In genomic region chrX:71085900-71086299, GRCh38 we compare ENCODE assay signal across 38 cellular contexts. TPM values are rescaled to one million over a fixed set of nuclear protein-coding genes. Genes with fewer than 3 reads are reported as not detected.
"Had no signal": no experiment of that assay in that cellular context is flagged by ENCODE, and none has a peak within 500 bp of the region (broad histone marks: within the 10 kb centered on the region; RNA-seq: fewer than 3 reads in every experiment).

No MANE protein-coding gene starts in this region.

- H3K36me3 ChIP-seq: adrenal gland, ascending aorta, cardiac muscle cell had no signal

- H3K4me3 ChIP-seq: adrenal gland, ascending aorta, cardiac muscle cell had no signal

- H3K9me3 Mint-ChIP-seq: activated B cell treated with CpG ODN at 0.5 μM for 24 hours; activated CD4-positive, alpha-beta memory T cell treated with anti-CD3 and anti-CD28 coated beads for 36 hours; activated CD4-positive, alpha-beta T cell treated with anti-CD3 and anti-CD28 coated beads, Interleukin-2, amount 10 ng/mL, durations not matched to agents 24 days and 14 days; activated CD8-positive, alpha-beta T cell treated with anti-CD3 and anti-CD28 coated beads for 36 hours; activated naive CD4-positive, alpha-beta T cell treated with anti-CD3 and anti-CD28 coated beads for 36 hours; activated naive CD4-positive, alpha-beta T cell treated with anti-CD3 and anti-CD28 coated beads, Interleukin-2, amount 50 U/mL, for 72 hours; activated naive CD8-positive, alpha-beta T cell treated with anti-CD3 and anti-CD28 coated beads for 36 hours; activated T-cell treated with anti-CD3 and anti-CD28 coated beads, Interleukin-2, amount 50 U/mL, for 4 hours; activated T-cell treated with anti-CD3 and anti-CD28 coated beads, Interleukin-2, amount 50 U/mL, for 72 hours; activated T-helper 1 cell treated with anti-CD3 and anti-CD28 coated beads, Interleukin-12 subunit alpha, Interleukin-12 subunit beta, Interleukin-2, Interleukin-4 antibody, amounts not matched to agents 30 ng/mL and 10 ng/mL and 1 ng/mL, durations not matched to agents 14 hours and 24 hours and 36 hours; activated T-helper 17 cell treated with anti-CD3 and anti-CD28 coated beads, Interleukin-2, amount 50 U/mL, for 72 hours; central memory CD8-positive, alpha-beta T cell; T-helper 1 cell treated with Interleukin-12 subunit alpha and Interleukin-12 subunit beta and Interleukin-4 antibody, amounts not matched to agents 30 μg/mL and 1 μg/mL, for 36 hours; T-helper 2 cell treated with Interferon-gamma antibody and Interleukin-4, amounts not matched to agents 5 μg/mL and 100 μg/mL, for 36 hours had no signal

- DNase-seq: activated B cell treated with CpG ODN at 0.5 μM for 24 hours; activated CD4-positive, alpha-beta memory T cell treated with anti-CD3 and anti-CD28 coated beads for 36 hours; activated CD4-positive, alpha-beta T cell treated with anti-CD3 and anti-CD28 coated beads for 4 hours; activated CD4-positive, alpha-beta T cell treated with anti-CD3 and anti-CD28 coated beads, Interleukin-2, amount 10 ng/mL, durations not matched to agents 24 days and 14 days; activated CD4-positive, alpha-beta T cell treated with anti-CD3 and anti-CD28 coated beads, Interleukin-2, amount 50 U/mL, for 1 hour; activated CD4-positive, alpha-beta T cell treated with anti-CD3 and anti-CD28 coated beads, Interleukin-2, amount 50 U/mL, for 4 hours; activated CD4-positive, CD25-positive, alpha-beta regulatory T cell treated with anti-CD3 and anti-CD28 coated beads, Interleukin-2, amount 50 U/mL, for 72 hours; activated CD8-positive, alpha-beta memory T cell treated with anti-CD3 and anti-CD28 coated beads, Interleukin-2, amount 50 U/mL, for 4 hours; activated CD8-positive, alpha-beta T cell treated with anti-CD3 and anti-CD28 coated beads for 36 hours; activated effector memory CD4-positive, alpha-beta T cell treated with anti-CD3 and anti-CD28 coated beads, Interleukin-2, amount 50 U/mL, for 16 hours; activated gamma-delta T cell treated with Interleukin-2 at 50 U/mL for 16 hours; activated naive CD4-positive, alpha-beta T cell; activated naive CD4-positive, alpha-beta T cell treated with anti-CD3 and anti-CD28 coated beads for 36 hours; activated naive CD4-positive, alpha-beta T cell treated with anti-CD3 and anti-CD28 coated beads, Interleukin-2, amount 50 U/mL, for 16 hours; activated naive CD8-positive, alpha-beta T cell treated with anti-CD3 and anti-CD28 coated beads for 36 hours; activated T-cell treated with anti-CD3 and anti-CD28 coated beads for 4 hours; activated T-cell treated with anti-CD3 and anti-CD28 coated beads, Interleukin-2, amount 50 U/mL, for 1 hour; activated T-cell treated with anti-CD3 and anti-CD28 coated beads, Interleukin-2, amount 50 U/mL, for 4 hours; activated T-cell treated with anti-CD3 and anti-CD28 coated beads, Interleukin-2, amount 50 U/mL, for 72 hours; amygdala; anterior cingulate cortex; caudate nucleus; cerebellar nuclear complex; T-helper 1 cell; T-helper 2 cell; T-helper 9 cell had no signal

- H3K36me3 Mint-ChIP-seq: activated CD4-positive, alpha-beta memory T cell treated with anti-CD3 and anti-CD28 coated beads for 36 hours; activated naive CD4-positive, alpha-beta T cell treated with anti-CD3 and anti-CD28 coated beads, Interleukin-2, amount 50 U/mL, for 72 hours; activated naive CD8-positive, alpha-beta T cell treated with anti-CD3 and anti-CD28 coated beads for 36 hours; brain had no signal

- H3K27me3 Mint-ChIP-seq: activated B cell treated with CpG ODN at 0.5 μM for 24 hours; activated CD4-positive, alpha-beta memory T cell treated with anti-CD3 and anti-CD28 coated beads for 36 hours; activated CD4-positive, alpha-beta T cell treated with anti-CD3 and anti-CD28 coated beads, Interleukin-2, amount 10 ng/mL, durations not matched to agents 24 days and 14 days; activated CD8-positive, alpha-beta T cell treated with anti-CD3 and anti-CD28 coated beads for 36 hours; activated naive CD8-positive, alpha-beta T cell treated with anti-CD3 and anti-CD28 coated beads for 36 hours; activated T-helper 17 cell treated with anti-CD3 and anti-CD28 coated beads, Interleukin-2, amount 50 U/mL, for 72 hours; central memory CD8-positive, alpha-beta T cell had no signal

- H3K27ac Mint-ChIP-seq: activated B cell treated with CpG ODN at 0.5 μM for 24 hours; activated CD4-positive, alpha-beta memory T cell treated with anti-CD3 and anti-CD28 coated beads for 36 hours; activated CD4-positive, alpha-beta T cell treated with anti-CD3 and anti-CD28 coated beads, Interleukin-2, amount 10 ng/mL, durations not matched to agents 24 days and 14 days; activated CD8-positive, alpha-beta T cell treated with anti-CD3 and anti-CD28 coated beads for 36 hours; activated naive CD4-positive, alpha-beta T cell treated with anti-CD3 and anti-CD28 coated beads for 36 hours; activated naive CD4-positive, alpha-beta T cell treated with anti-CD3 and anti-CD28 coated beads, Interleukin-2, amount 50 U/mL, for 72 hours; activated naive CD8-positive, alpha-beta T cell treated with anti-CD3 and anti-CD28 coated beads for 36 hours; activated T-cell treated with anti-CD3 and anti-CD28 coated beads, Interleukin-2, amount 50 U/mL, for 72 hours; activated T-helper 1 cell treated with anti-CD3 and anti-CD28 coated beads, Interleukin-12 subunit alpha, Interleukin-12 subunit beta, Interleukin-2, Interleukin-4 antibody, amounts not matched to agents 30 ng/mL and 10 ng/mL and 1 ng/mL, durations not matched to agents 14 hours and 24 hours and 36 hours; activated T-helper 17 cell treated with anti-CD3 and anti-CD28 coated beads, Interleukin-2, amount 50 U/mL, for 72 hours; brain; T-helper 1 cell treated with Interleukin-12 subunit alpha and Interleukin-12 subunit beta and Interleukin-4 antibody, amounts not matched to agents 30 μg/mL and 1 μg/mL, for 36 hours; T-helper 2 cell treated with Interferon-gamma antibody and Interleukin-4, amounts not matched to agents 5 μg/mL and 100 μg/mL, for 36 hours had no signal

- H3K4me3 Mint-ChIP-seq: activated B cell treated with CpG ODN at 0.5 μM for 24 hours; activated CD4-positive, alpha-beta memory T cell treated with anti-CD3 and anti-CD28 coated beads for 36 hours; activated CD4-positive, alpha-beta T cell treated with anti-CD3 and anti-CD28 coated beads, Interleukin-2, amount 10 ng/mL, durations not matched to agents 24 days and 14 days; activated CD8-positive, alpha-beta T cell treated with anti-CD3 and anti-CD28 coated beads for 36 hours; activated naive CD4-positive, alpha-beta T cell treated with anti-CD3 and anti-CD28 coated beads for 36 hours; activated naive CD8-positive, alpha-beta T cell treated with anti-CD3 and anti-CD28 coated beads for 36 hours; activated T-cell treated with anti-CD3 and anti-CD28 coated beads, Interleukin-2, amount 50 U/mL, for 4 hours; activated T-cell treated with anti-CD3 and anti-CD28 coated beads, Interleukin-2, amount 50 U/mL, for 72 hours; activated T-helper 1 cell treated with anti-CD3 and anti-CD28 coated beads, Interleukin-12 subunit alpha, Interleukin-12 subunit beta, Interleukin-2, Interleukin-4 antibody, amounts not matched to agents 30 ng/mL and 10 ng/mL and 1 ng/mL, durations not matched to agents 14 hours and 24 hours and 36 hours; activated T-helper 17 cell treated with anti-CD3 and anti-CD28 coated beads, Interleukin-2, amount 50 U/mL, for 72 hours; brain; central memory CD8-positive, alpha-beta T cell; T-helper 1 cell treated with Interleukin-12 subunit alpha and Interleukin-12 subunit beta and Interleukin-4 antibody, amounts not matched to agents 30 μg/mL and 1 μg/mL, for 36 hours; T-helper 2 cell treated with Interferon-gamma antibody and Interleukin-4, amounts not matched to agents 5 μg/mL and 100 μg/mL, for 36 hours had no signal

- H3K9me3 ChIP-seq: adrenal gland, ascending aorta had no signal

- H3K27ac ChIP-seq: adrenal gland, ascending aorta, cardiac muscle cell, VCaP had no signal

- H3K4me1 Mint-ChIP-seq: activated B cell treated with CpG ODN at 0.5 μM for 24 hours; activated T-helper 17 cell treated with anti-CD3 and anti-CD28 coated beads, Interleukin-2, amount 50 U/mL, for 72 hours; brain; central memory CD8-positive, alpha-beta T cell had no signal

- H3K4me1 ChIP-seq: adrenal gland, ascending aorta had no signal

RNA-seq across cellular contexts. Expression of gene CXorf65, which starts 20.6 kb away (rescaled TPM):
- total RNA-seq: adrenal gland, ascending aorta, bronchial epithelial cell, cardiac muscle cell had no signal

RNA-seq across cellular contexts. Expression of gene IL2RG, which starts 25.5 kb away (rescaled TPM):
- total RNA-seq: bronchial epithelial cell, cardiac muscle cell had no signal
